Comparison of ENCODE assay signal across 10 cellular contexts in the genomic region with DNA sequence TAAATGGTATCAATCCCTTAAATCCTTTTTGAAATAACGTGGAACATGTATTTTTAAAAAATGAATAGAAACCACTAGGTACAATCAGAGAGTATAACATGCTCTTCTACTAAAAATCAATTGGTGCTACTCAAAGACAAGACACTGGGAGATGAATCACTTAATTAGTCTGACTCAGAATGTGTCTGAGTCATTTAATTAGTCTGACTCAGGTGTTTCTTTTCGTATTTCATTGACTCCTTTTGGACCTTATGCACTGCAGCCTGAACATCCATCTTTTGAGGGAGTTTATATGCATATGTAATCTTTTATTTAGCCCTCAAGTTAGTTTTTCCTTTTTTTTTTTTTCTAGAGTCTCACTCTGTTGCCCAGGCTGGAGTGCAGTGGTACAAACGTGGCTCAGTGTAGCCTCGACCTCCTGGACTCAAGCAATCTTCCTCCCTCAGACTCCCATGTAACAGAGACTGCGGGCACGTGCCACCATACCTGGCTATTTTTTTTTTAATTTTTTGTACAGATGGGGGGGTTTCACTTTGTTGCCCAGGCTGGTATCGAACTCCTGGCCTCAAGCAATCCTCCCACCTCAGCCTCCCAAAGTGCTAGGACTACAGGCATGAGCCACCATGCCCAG. TPM values are rescaled to one million over a fixed set of nuclear protein-coding genes. Genes with fewer than 3 reads are reported as not detected.
DNase-seq lines count a peak whose midpoint lies in the region; ATAC-seq, FAIRE-seq and TF ChIP-seq lines count a peak whose summit lies in the region.
"Had no signal": no experiment of that assay in that cellular context is flagged by ENCODE, and none has a peak within 500 bp of the region (broad histone marks: within the 10 kb centered on the region; RNA-seq: fewer than 3 reads in every experiment).

No MANE protein-coding gene starts in this region.

- TF ChIP-seq CTCF in MCF 10A (IDR thresholded peaks at IDR 0.05; ENCODE audit: unreplicated experiment) (no peak), breast epithelium (IDR thresholded peaks at IDR 0.05) (no peak), astrocyte of the spinal cord (IDR thresholded peaks at IDR 0.05; ENCODE audit: low read depth, low read length) (no peak)

- H3K9me3 Mint-ChIP-seq in MCF 10A (ENCODE audit: unreplicated experiment) = no peaks in the 10 kb centered on the region
- H3K9me3 Mint-ChIP-seq: activated naive CD4-positive, alpha-beta T cell treated with anti-CD3 and anti-CD28 coated beads, Interleukin-2, amount 10 ng/mL, durations not matched to agents 7 days and 5 days had no signal

- peak; percentile 71 for ATAC-seq in HG03439 (IDR thresholded peaks at IDR 0.05; ENCODE audit: unreplicated experiment)
- ATAC-seq in HG02763 (IDR thresholded peaks at IDR 0.05; ENCODE audit: unreplicated experiment) = no peak

- H3K4me3 Mint-ChIP-seq in MCF 10A (ENCODE audit: unreplicated experiment) = no peak overlapping the region
- H3K4me3 Mint-ChIP-seq: activated naive CD4-positive, alpha-beta T cell treated with anti-CD3 and anti-CD28 coated beads, Interleukin-2, amount 10 ng/mL, durations not matched to agents 7 days and 5 days had no signal

- no peak for TF ChIP-seq POLR2A in breast epithelium (IDR thresholded peaks at IDR 0.05)

- no peaks in the 10 kb centered on the region for H3K27me3 ChIP-seq in breast epithelium

- no TSS peak for BruUV-seq in MCF 10A (replicated peaks; lab: Mats Ljungman, UMichigan)

- intact Hi-C loops in MCF 10A (cut with micrococcal nuclease) (no loop called here), breast epithelium (cut with DNase I; ENCODE audit: low total_unique reads) (no loop called here)

- H3K9me3 ChIP-seq in breast epithelium = no peaks in the 10 kb centered on the region

- no peak overlapping the region for H3K4me3 ChIP-seq in breast epithelium
- no peak overlapping the region for H3K4me3 ChIP-seq in astrocyte of the spinal cord (ENCODE audit: low read depth, low read length)

- no peak for FAIRE-seq in urothelium cell line (lab: Jason Lieb, UNC)

- no peaks in the 10 kb centered on the region for H3K27me3 Mint-ChIP-seq in MCF 10A (ENCODE audit: insufficient read depth, unreplicated experiment)
- H3K27me3 Mint-ChIP-seq: activated naive CD4-positive, alpha-beta T cell treated with anti-CD3 and anti-CD28 coated beads, Interleukin-2, amount 10 ng/mL, durations not matched to agents 7 days and 5 days had no signal

- in situ Hi-C loops in astrocyte of the spinal cord (cut with HindIII; ENCODE audit: low sequenced_read_pairs) = no loop called here

- peaks cover 5% of the 10 kb centered on the region for H3K4me1 Mint-ChIP-seq in MCF 10A (ENCODE audit: insufficient read depth, unreplicated experiment)

- H3K36me3 Mint-ChIP-seq in MCF 10A (ENCODE audit: insufficient read depth, unreplicated experiment) = peaks cover 45% of the 10 kb centered on the region

- POLR2A ChIA-PET in MCF 10A (lab: Yijun Ruan, JAX) = interaction anchor here (1.1 to 2.6 kb wide), 3 partner anchors 27 to 72 kb away, joined by 4 to 14 read pairs (median 4); a partner anchor contains a TSS

- CTCF ChIA-PET in MCF 10A (lab: Yijun Ruan, JAX) = no interaction called here

- H3K27ac ChIP-seq in breast epithelium = no peak overlapping the region

- no peaks in the 10 kb centered on the region for H3K4me1 ChIP-seq in breast epithelium

- peak; percentile 78 for DNase-seq in MCF 10A (ENCODE audit: unreplicated experiment)
- no peak for DNase-seq in breast epithelium (ENCODE audit: low spot score in 2 of 2)
- peak; percentile 43 for DNase-seq in astrocyte of the spinal cord (ENCODE audit: low read depth, low spot score)
- peak; percentile 29 for DNase-seq in urothelium cell line (ENCODE audit: low spot score)
- no peak for DNase-seq in effector CD4-positive, alpha-beta T cell
- no peak for DNase-seq in activated CD4-positive, alpha-beta T cell treated with anti-CD3 and anti-CD28 coated beads for 4 hours
- DNase-seq: activated naive CD4-positive, alpha-beta T cell treated with anti-CD3 and anti-CD28 coated beads, Interleukin-2, amount 10 ng/mL, durations not matched to agents 7 days and 5 days; midbrain had no signal

- peaks cover 2% of the 10 kb centered on the region for H3K36me3 ChIP-seq in breast epithelium

- H3K27ac Mint-ChIP-seq in MCF 10A (ENCODE audit: low read depth, unreplicated experiment) = peak overlapping the region; percentile 12
- H3K27ac Mint-ChIP-seq: activated naive CD4-positive, alpha-beta T cell treated with anti-CD3 and anti-CD28 coated beads, Interleukin-2, amount 10 ng/mL, durations not matched to agents 7 days and 5 days had no signal

RNA-seq across cellular contexts. Expression of a gene that starts 26.5 kb away (rescaled TPM):
- total RNA-seq in MCF 10A (2022) = 97.2 and 97.4 TPM in 2 replicates
- 10 to 100 TPM; 56.4 to 91.3 (median 71.4) TPM for total RNA-seq in breast epithelium

Comparison
In these comparisons a context has a peak if more than half of its experiments do, and no peak if none do; other contexts are left out.
1. DNase-seq: peak in MCF 10A (single experiment), astrocyte of the spinal cord (single experiment) and urothelium cell line (single experiment); none in breast epithelium (0 of 2), effector CD4-positive, alpha-beta T cell (single experiment) and activated CD4-positive, alpha-beta T cell treated with anti-CD3 and anti-CD28 coated beads for 4 hours (0 of 2).